Comparison of ENCODE assay signal across 21 cellular contexts in genomic region chrX:84340981-84341380, GRCh38.
A peak's percentile ranks its signal among the peaks of the same experiment; 100 is the strongest.
DNase-seq lines count a peak whose midpoint lies in the region; TF ChIP-seq lines count a peak whose summit lies in the region.
"Had no signal": no experiment of that assay in that cellular context is flagged by ENCODE, and none has a peak within 500 bp of the region (broad histone marks: within the 10 kb centered on the region; RNA-seq: fewer than 3 reads in every experiment).

No MANE protein-coding gene starts in this region.

- H3K4me3 ChIP-seq in mammary epithelial cell (replicated peaks in 1 of 3; ENCODE audit: insufficient read depth in 1 of 3, low read depth in 2 of 3, low read length in 3 of 3) (no peak overlapping the region), fibroblast of villous mesenchyme (ENCODE audit: low read depth, low read length) (no peak overlapping the region), smooth muscle cell (no peak overlapping the region)
- H3K4me3 ChIP-seq: BLaER1, cardiac muscle cell, gastroesophageal sphincter, upper lobe of right lung had no signal

- BruUV-seq in mammary epithelial cell (replicated peaks; lab: Mats Ljungman, UMichigan) (no TSS peak), MCF 10A (replicated peaks; lab: Mats Ljungman, UMichigan) (no TSS peak)

- no peaks in the 10 kb centered on the region for H3K9me3 Mint-ChIP-seq in MCF 10A (ENCODE audit: unreplicated experiment)
- H3K9me3 Mint-ChIP-seq: activated B cell treated with CpG ODN at 0.5 μM for 24 hours; naive thymus-derived CD4-positive, alpha-beta T cell had no signal

- H3K27me3 ChIP-seq in mammary epithelial cell (ENCODE audit: insufficient read depth, low read length) (no peaks in the 10 kb centered on the region), smooth muscle cell (ENCODE audit: low read depth) (no peaks in the 10 kb centered on the region)
- H3K27me3 ChIP-seq: cardiac muscle cell, gastroesophageal sphincter, upper lobe of right lung had no signal

- H2AFZ ChIP-seq in mammary epithelial cell (ENCODE audit: low read depth, low read length) (no peak overlapping the region), smooth muscle cell (ENCODE audit: low read depth) (no peak overlapping the region)

- no peaks in the 10 kb centered on the region for H3K36me3 ChIP-seq in mammary epithelial cell (ENCODE audit: insufficient read depth, low read length)
- H3K36me3 ChIP-seq in smooth muscle cell (ENCODE audit: low read depth), result no peaks in the 10 kb centered on the region
- H3K36me3 ChIP-seq: BLaER1, cardiac muscle cell, gastroesophageal sphincter, upper lobe of right lung had no signal

- no peaks in the 10 kb centered on the region for H3K36me3 Mint-ChIP-seq in MCF 10A (ENCODE audit: insufficient read depth, unreplicated experiment)
- H3K36me3 Mint-ChIP-seq: naive thymus-derived CD4-positive, alpha-beta T cell had no signal

- H3K4me3 Mint-ChIP-seq in MCF 10A (ENCODE audit: unreplicated experiment), result no peak overlapping the region
- H3K4me3 Mint-ChIP-seq: activated B cell treated with CpG ODN at 0.5 μM for 24 hours; naive thymus-derived CD4-positive, alpha-beta T cell had no signal

- peaks cover 12% of the 10 kb centered on the region for H3K27me3 Mint-ChIP-seq in MCF 10A (ENCODE audit: insufficient read depth, unreplicated experiment)
- H3K27me3 Mint-ChIP-seq: activated B cell treated with CpG ODN at 0.5 μM for 24 hours; naive thymus-derived CD4-positive, alpha-beta T cell had no signal

- H3K4me1 Mint-ChIP-seq in MCF 10A (ENCODE audit: insufficient read depth, unreplicated experiment), result no peaks in the 10 kb centered on the region
- H3K4me1 Mint-ChIP-seq: naive thymus-derived CD4-positive, alpha-beta T cell had no signal

- POLR2A ChIA-PET in MCF 10A (lab: Yijun Ruan, JAX), result no interaction called here

- H3F3A ChIP-seq in smooth muscle cell (ENCODE audit: low read depth), result peaks cover 10% of the 10 kb centered on the region

- dilution Hi-C loops in mammary epithelial cell (cut with HindIII; ENCODE audit: low sequenced_read_pairs), result no loop called here

- TF ChIP-seq CTCF in mammary epithelial cell (conservative IDR thresholded peaks at IDR 0.05 in 1 of 2, IDR thresholded peaks at IDR 0.05 in 1 of 2; ENCODE audit: extremely low read depth in 1 of 2, insufficient read depth in 1 of 2, low read depth in 1 of 2, low read length in 2 of 2), result no peak
- TF ChIP-seq CTCF in MCF 10A (IDR thresholded peaks at IDR 0.05; ENCODE audit: unreplicated experiment), result no peak
- no peak for TF ChIP-seq CTCF in fibroblast of villous mesenchyme (IDR thresholded peaks at IDR 0.05; ENCODE audit: insufficient read depth, low read depth, low read length)
- no peak for TF ChIP-seq CTCF in smooth muscle cell (IDR thresholded peaks at IDR 0.05; ENCODE audit: borderline replicate concordance, insufficient read depth, poor library complexity, severe bottlenecking)

- no peaks in the 10 kb centered on the region for H3K79me2 ChIP-seq in mammary epithelial cell (ENCODE audit: insufficient read depth, low read length)
- no peaks in the 10 kb centered on the region for H3K79me2 ChIP-seq in smooth muscle cell (ENCODE audit: low read depth)

- CTCF ChIA-PET in mammary epithelial cell (lab: Charles Lee; ENCODE audit: low non-redundant PET) (no interaction called here), MCF 10A (lab: Yijun Ruan, JAX) (interaction anchor here (0.5 to 1.4 kb wide), 4 partner anchors 294 to 998 kb away, joined by 3 to 7 read pairs (median 4); no protein-coding TSS in a partner anchor)

- H3K27ac ChIP-seq in mammary epithelial cell (ENCODE audit: insufficient read depth, low read depth, low read length), result no peak overlapping the region
- peak overlapping the region; percentile 60 for H3K27ac ChIP-seq in smooth muscle cell (ENCODE audit: low read depth)
- H3K27ac ChIP-seq: BLaER1, cardiac muscle cell, gastroesophageal sphincter, upper lobe of right lung had no signal

- H4K20me1 ChIP-seq in mammary epithelial cell (ENCODE audit: insufficient read depth, low read length) (no peaks in the 10 kb centered on the region), smooth muscle cell (ENCODE audit: low read depth) (no peaks in the 10 kb centered on the region)
- H4K20me1 ChIP-seq: BLaER1 had no signal

- H3K4me2 ChIP-seq in mammary epithelial cell (ENCODE audit: insufficient read depth, low read depth, low read length) (no peak overlapping the region), smooth muscle cell (peak overlapping the region; percentile 56)
- H3K4me2 ChIP-seq: BLaER1 had no signal

- no peak overlapping the region for H3K27ac Mint-ChIP-seq in MCF 10A (ENCODE audit: low read depth, unreplicated experiment)
- H3K27ac Mint-ChIP-seq: activated B cell treated with CpG ODN at 0.5 μM for 24 hours; naive thymus-derived CD4-positive, alpha-beta T cell had no signal

- 10% methylated on average over 1 of the region's 1 CpG for WGBS in mammary epithelial cell (ENCODE audit: low coverage, missing lambda C conversion rate)
- 27% methylated on average over 1 of the region's 1 CpG for WGBS in smooth muscle cell (ENCODE audit: low lambda C conversion rate)

- no peaks in the 10 kb centered on the region for H3K9me3 ChIP-seq in mammary epithelial cell (replicated peaks; ENCODE audit: insufficient read depth, low read length)
- H3K9me3 ChIP-seq in smooth muscle cell (replicated peaks; ENCODE audit: low read depth), result no peaks in the 10 kb centered on the region
- H3K9me3 ChIP-seq: BLaER1, gastroesophageal sphincter, upper lobe of right lung had no signal

- intact Hi-C loops in mammary epithelial cell (cut with micrococcal nuclease), result no loop called here
- intact Hi-C loops in MCF 10A (cut with micrococcal nuclease), result no loop called here

- in situ Hi-C loops in mammary epithelial cell (cut with MboI; ENCODE audit: low sequenced_read_pairs in 2 of 2), result no loop called here

- peak; percentile 21 for DNase-seq in mammary epithelial cell
- no peak for DNase-seq in MCF 10A (ENCODE audit: unreplicated experiment)
- peak; percentile 69 for DNase-seq in amniotic epithelial cell (ENCODE audit: low read depth)
- peak; percentile 2 for DNase-seq in fibroblast of villous mesenchyme (ENCODE audit: low read depth)
- DNase-seq in smooth muscle cell (lab: John Stamatoyannopoulos, UW; ENCODE audit: unreplicated experiment), result no peak
- DNase-seq in NK-92 treated with Interleukin-12 subunit alpha and Interleukin-12 subunit beta, amount 100 ng/mL, for 24 hours (lab: John Stamatoyannopoulos, UW), result no peak
- DNase-seq in stimulated activated CD8-positive, alpha-beta memory T cell treated with anti-CD3 and anti-CD28 coated beads, Interleukin-4, amount 100 ng/mL, for 48 hours, result no peak
- no peak for DNase-seq in stimulated activated CD4-positive, alpha-beta T cell treated with anti-CD3 and anti-CD28 coated beads, Interleukin-12 subunit alpha, Interleukin-12 subunit beta, amount 100 ng/mL, for 4 hours
- DNase-seq: 8988T; activated B cell treated with CpG ODN at 0.5 μM for 24 hours; activated CD4-positive, alpha-beta T cell treated with anti-CD3 and anti-CD28 coated beads, Interleukin-2, amount 50 U/mL, for 4 hours; activated effector memory CD4-positive, alpha-beta T cell treated with anti-CD3 and anti-CD28 coated beads, Interleukin-2, amount 50 U/mL, for 16 hours; Calu3; dermis blood vessel endothelial cell; kidney glomerular epithelial cell; naive thymus-derived CD4-positive, alpha-beta T cell; NCI-H526; upper lobe of right lung had no signal

- no peaks in the 10 kb centered on the region for H3K4me1 ChIP-seq in mammary epithelial cell (ENCODE audit: insufficient read depth, low read length)
- H3K4me1 ChIP-seq in smooth muscle cell (ENCODE audit: low read depth), result peaks cover 5% of the 10 kb centered on the region
- H3K4me1 ChIP-seq: BLaER1, gastroesophageal sphincter, upper lobe of right lung had no signal

- no peak overlapping the region for H3K9ac ChIP-seq in mammary epithelial cell (ENCODE audit: insufficient read depth, low read length)
- no peak overlapping the region for H3K9ac ChIP-seq in smooth muscle cell (ENCODE audit: low read depth)
- H3K9ac ChIP-seq: BLaER1 had no signal

Comparison
In these comparisons a context has a peak if more than half of its experiments do, and no peak if none do; other contexts are left out.
1. DNase-seq: peak in mammary epithelial cell (single experiment), amniotic epithelial cell (single experiment) and fibroblast of villous mesenchyme (single experiment); none in MCF 10A (single experiment), smooth muscle cell (single experiment), NK-92 treated with Interleukin-12 subunit alpha and Interleukin-12 subunit beta, amount 100 ng/mL, for 24 hours (single experiment), stimulated activated CD8-positive, alpha-beta memory T cell treated with anti-CD3 and anti-CD28 coated beads, Interleukin-4, amount 100 ng/mL, for 48 hours (single experiment) and stimulated activated CD4-positive, alpha-beta T cell treated with anti-CD3 and anti-CD28 coated beads, Interleukin-12 subunit alpha, Interleukin-12 subunit beta, amount 100 ng/mL, for 4 hours (single experiment).